ENCODE assay signal across 21 cellular contexts in genomic region chr17:10613775-10614513, GRCh38. TPM values are rescaled to one million over a fixed set of nuclear protein-coding genes. Genes with fewer than 3 reads are reported as not detected.
DNase-seq lines count a peak whose midpoint lies in the region; ATAC-seq, FAIRE-seq and TF ChIP-seq lines count a peak whose summit lies in the region.
"Had no signal": no experiment of that assay in that cellular context is flagged by ENCODE, and none has a peak within 500 bp of the region (broad histone marks: within the 10 kb centered on the region; RNA-seq: fewer than 3 reads in every experiment).

No MANE protein-coding gene starts in this region.

- no peak for ATAC-seq in HG03442 (IDR thresholded peaks at IDR 0.05; ENCODE audit: unreplicated experiment)
- ATAC-seq: activated CD8-positive, alpha-beta T cell treated with anti-CD3 and anti-CD28 coated beads, Interleukin-2, amount 10 ng/mL, durations not matched to agents 7 days and 5 days; activated naive CD8-positive, alpha-beta T cell treated with anti-CD3 and anti-CD28 coated beads, Interleukin-2, amount 50 U/mL, for 24 hours; T-cell had no signal

- POLR2A ChIA-PET in MCF 10A (lab: Yijun Ruan, JAX) (interaction anchor here (1.2 kb wide), 1 partner anchor 281 kb away, joined by 3 read pairs; no protein-coding TSS in a partner anchor), RWPE1 (lab: Yijun Ruan, JAX; ENCODE audit: low non-redundant PET) (no interaction called here)

- H3K4me3 Mint-ChIP-seq in MCF 10A (ENCODE audit: unreplicated experiment), result no peak overlapping the region
- H3K4me3 Mint-ChIP-seq: activated CD8-positive, alpha-beta T cell treated with anti-CD3 and anti-CD28 coated beads, Interleukin-2, amount 10 ng/mL, durations not matched to agents 7 days and 5 days; activated naive CD8-positive, alpha-beta T cell treated with anti-CD3 and anti-CD28 coated beads, Interleukin-2, amount 50 U/mL, for 24 hours; activated T-helper 1 cell treated with anti-CD3 and anti-CD28 coated beads, Interleukin-12 subunit alpha, Interleukin-12 subunit beta, Interleukin-2, Interleukin-4 antibody, amounts not matched to agents 30 ng/mL and 10 ng/mL and 1 ng/mL, durations not matched to agents 14 hours and 24 hours and 36 hours; central memory CD8-positive, alpha-beta T cell; T-cell; type B pancreatic cell had no signal

- H3K27ac Mint-ChIP-seq in MCF 10A (ENCODE audit: low read depth, unreplicated experiment), result peak overlapping the region; percentile 4
- H3K27ac Mint-ChIP-seq: activated CD8-positive, alpha-beta T cell treated with anti-CD3 and anti-CD28 coated beads, Interleukin-2, amount 10 ng/mL, durations not matched to agents 7 days and 5 days; activated naive CD8-positive, alpha-beta T cell treated with anti-CD3 and anti-CD28 coated beads, Interleukin-2, amount 50 U/mL, for 24 hours; activated T-helper 1 cell treated with anti-CD3 and anti-CD28 coated beads, Interleukin-12 subunit alpha, Interleukin-12 subunit beta, Interleukin-2, Interleukin-4 antibody, amounts not matched to agents 30 ng/mL and 10 ng/mL and 1 ng/mL, durations not matched to agents 14 hours and 24 hours and 36 hours; T-cell; type B pancreatic cell had no signal

- no peaks in the 10 kb centered on the region for H3K9me3 Mint-ChIP-seq in MCF 10A (ENCODE audit: unreplicated experiment)
- H3K9me3 Mint-ChIP-seq: activated naive CD8-positive, alpha-beta T cell treated with anti-CD3 and anti-CD28 coated beads, Interleukin-2, amount 50 U/mL, for 24 hours; activated T-helper 1 cell treated with anti-CD3 and anti-CD28 coated beads, Interleukin-12 subunit alpha, Interleukin-12 subunit beta, Interleukin-2, Interleukin-4 antibody, amounts not matched to agents 30 ng/mL and 10 ng/mL and 1 ng/mL, durations not matched to agents 14 hours and 24 hours and 36 hours; central memory CD8-positive, alpha-beta T cell; T-cell had no signal

- no peaks in the 10 kb centered on the region for H3K36me3 ChIP-seq in breast epithelium
- no peaks in the 10 kb centered on the region for H3K36me3 ChIP-seq in brain microvascular endothelial cell (replicated peaks)
- H3K36me3 ChIP-seq: Peyer's patch had no signal

- no peak for TF ChIP-seq POLR2A in breast epithelium (IDR thresholded peaks at IDR 0.05)

- CTCF ChIA-PET in MCF 10A (lab: Yijun Ruan, JAX), result interaction anchor here (0.5 to 14.5 kb wide), 27 partner anchors 9 to 882 kb away, joined by 3 to 337 read pairs (median 3); no protein-coding TSS in a partner anchor
- CTCF ChIA-PET in RWPE1 (lab: Yijun Ruan, JAX), result interaction anchor here (0.5 to 2.1 kb wide), 13 partner anchors 14 to 688 kb away, joined by 3 to 15 read pairs (median 4); no protein-coding TSS in a partner anchor

- H3K27ac ChIP-seq in breast epithelium (no peak overlapping the region), RWPE1 (no peak overlapping the region), brain microvascular endothelial cell (no peak overlapping the region)
- H3K27ac ChIP-seq: Peyer's patch, VCaP had no signal

- no peaks in the 10 kb centered on the region for H3K36me3 Mint-ChIP-seq in MCF 10A (ENCODE audit: insufficient read depth, unreplicated experiment)
- H3K36me3 Mint-ChIP-seq: T-cell, type B pancreatic cell had no signal

- intact Hi-C loops in MCF 10A (cut with micrococcal nuclease) (loop anchor here (1.0 kb wide), 4 partner anchors 287 to 690 kb away; no protein-coding TSS in a partner anchor), breast epithelium (cut with DNase I; ENCODE audit: low total_unique reads) (loop anchor here (5.0 to 10.0 kb wide), 2 partner anchors 289 to 817 kb away; no protein-coding TSS in a partner anchor)

- no peaks in the 10 kb centered on the region for H3K4me1 ChIP-seq in breast epithelium
- H3K4me1 ChIP-seq: Peyer's patch had no signal

- in situ Hi-C loops in brain microvascular endothelial cell (cut with HindIII; ENCODE audit: low pct_ligation_motif_present, low sequenced_read_pairs), result no loop called here

- H3K9me3 ChIP-seq in breast epithelium, result no peaks in the 10 kb centered on the region
- H3K9me3 ChIP-seq: Peyer's patch had no signal

- H3K4me3 ChIP-seq in breast epithelium (no peak overlapping the region), foreskin fibroblast (ENCODE audit: low read depth in 1 of 2, low read length in 2 of 2) (no peak overlapping the region), brain microvascular endothelial cell (ENCODE audit: low read depth, low read length) (no peak overlapping the region)
- H3K4me3 ChIP-seq: Peyer's patch had no signal

- FAIRE-seq in urothelium cell line (lab: Jason Lieb, UNC), result no peak
- FAIRE-seq: A204.1, H54 had no signal

- no peaks in the 10 kb centered on the region for H3K27me3 ChIP-seq in breast epithelium
- no peaks in the 10 kb centered on the region for H3K27me3 ChIP-seq in brain microvascular endothelial cell (replicated peaks)
- H3K27me3 ChIP-seq: Peyer's patch had no signal

- H3K4me1 Mint-ChIP-seq in MCF 10A (ENCODE audit: insufficient read depth, unreplicated experiment), result peaks cover 23% of the 10 kb centered on the region
- H3K4me1 Mint-ChIP-seq: T-cell had no signal

- TF ChIP-seq CTCF in MCF 10A (IDR thresholded peaks at IDR 0.05; ENCODE audit: unreplicated experiment), result no peak
- no peak for TF ChIP-seq CTCF in breast epithelium (IDR thresholded peaks at IDR 0.05)
- TF ChIP-seq CTCF in RWPE1 (conservative IDR thresholded peaks at IDR 0.05; ENCODE audit: low read depth), result no peak
- TF ChIP-seq CTCF in foreskin fibroblast (IDR thresholded peaks at IDR 0.05; ENCODE audit: low read depth, low read length), result no peak
- TF ChIP-seq CTCF in brain microvascular endothelial cell (IDR thresholded peaks at IDR 0.05; ENCODE audit: low read depth, low read length, missing control alignments), result no peak

- no peaks in the 10 kb centered on the region for H3K27me3 Mint-ChIP-seq in MCF 10A (ENCODE audit: insufficient read depth, unreplicated experiment)

- BruUV-seq in MCF 10A (replicated peaks; lab: Mats Ljungman, UMichigan), result no TSS peak

- DNase-seq in MCF 10A (ENCODE audit: unreplicated experiment), result no peak
- no peak for DNase-seq in breast epithelium (ENCODE audit: low spot score in 2 of 2)
- peak; percentile 27 for DNase-seq in RWPE1 (ENCODE audit: low spot score)
- peak; percentile 21 to 58 for DNase-seq in foreskin fibroblast
- DNase-seq in urothelium cell line (ENCODE audit: low spot score), result peak; percentile 40
- no peak for DNase-seq in HuH-7.5 (ENCODE audit: low spot score)
- no peak for DNase-seq in brain microvascular endothelial cell
- DNase-seq: effector memory CD4-positive, alpha-beta T cell; NCI-H2029; stimulated activated naive CD4-positive, alpha-beta T cell had no signal

RNA-seq across cellular contexts. Expression of gene MYH3, which starts 43.2 kb away (rescaled TPM):
- total RNA-seq in MCF 10A (2022) (1.4 and 2.1 TPM in 2 replicates), breast epithelium (1 to 10 TPM in 2 of 3 donors, under 1 TPM in 1; 0.80 to 2.9 (median 2.2) TPM)

Comparison
In these comparisons a context has a peak if more than half of its experiments do, and no peak if none do; other contexts are left out.
1. DNase-seq: peak in RWPE1 (single experiment), foreskin fibroblast (2 of 2) and urothelium cell line (single experiment); none in MCF 10A (single experiment), breast epithelium (0 of 2), HuH-7.5 (single experiment) and brain microvascular endothelial cell (single experiment).